1 cellular context compared by ENCODE assay signal in genomic region chr2:136238214-136238551, GRCh38.
TF ChIP-seq lines count a peak whose summit lies in the region.

No MANE protein-coding gene starts in this region.

TF ChIP-seq in WTC11, 78 proteins besides CTCF, POLR2A, EP300 and RAD21 (continued from another document):
- TF ChIP-seq TEAD4 (CRISPR knock-in tag; IDR thresholded peaks at IDR 0.05): no peak
- TF ChIP-seq, protein P1, sequence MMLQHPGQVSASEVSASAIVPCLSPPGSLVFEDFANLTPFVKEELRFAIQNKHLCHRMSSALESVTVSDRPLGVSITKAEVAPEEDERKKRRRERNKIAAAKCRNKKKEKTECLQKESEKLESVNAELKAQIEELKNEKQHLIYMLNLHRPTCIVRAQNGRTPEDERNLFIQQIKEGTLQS (CRISPR knock-in tag; conservative IDR thresholded peaks at IDR 0.05): no peak
- TF ChIP-seq SP1 (CRISPR knock-in tag; conservative IDR thresholded peaks at IDR 0.05): no peak
